In genomic region chr15:77066961-77067690, GRCh38 we compare ENCODE assay signal across 12 cellular contexts. TPM values are rescaled to one million over a fixed set of nuclear protein-coding genes. Genes with fewer than 3 reads are reported as not detected.
A peak's percentile ranks its signal among the peaks of the same experiment; 100 is the strongest.
DNase-seq lines count a peak whose midpoint lies in the region; ATAC-seq, FAIRE-seq and TF ChIP-seq lines count a peak whose summit lies in the region.
"Had no signal": no experiment of that assay in that cellular context is flagged by ENCODE, and none has a peak within 500 bp of the region (broad histone marks: within the 10 kb centered on the region; RNA-seq: fewer than 3 reads in every experiment).

No MANE protein-coding gene starts in this region.

- TF ChIP-seq POLR2A in HepG2 (IDR thresholded peaks at IDR 0.05; ENCODE audit: insufficient read depth in 1 of 2, low read depth in 2 of 2, low read length in 2 of 2) = no peak

- H2AFZ ChIP-seq in HepG2 (ENCODE audit: low read length) = no peak overlapping the region

- DNase-seq in left ventricle myocardium inferior (no peak), right cardiac atrium (no peak), HepG2 (ENCODE audit: low spot score) (peak; percentile 58), NCI-H1092 (lab: John Stamatoyannopoulos, UW) (no peak), T-helper 2 cell (no peak)
- DNase-seq: CD4-positive, alpha-beta memory T cell; NCI-H1694 treated with DMSO at 0.1 percent for 48 hours; T1000 had no signal

- POLR2A ChIA-PET in HepG2 (lab: Yijun Ruan, JAX) = interaction anchor here (0.8 to 1.0 kb wide), 2 partner anchors 36 to 136 kb away, joined by 3 read pairs; partner anchors contain the start of gene RCN2

- in situ Hi-C loops in HepG2 (cut with HindIII; ENCODE audit: extremely low pct_ligation_motif_present, low pct_unique_long_range_greater_than_20kb) = no loop called here

- intact Hi-C loops in left ventricle myocardium inferior (cut with micrococcal nuclease) (no loop called here), right cardiac atrium (cut with DNase I) (no loop called here), HepG2 (cut with micrococcal nuclease; ENCODE audit: unreplicated experiment) (no loop called here)

- H3K9ac ChIP-seq in HepG2 (ENCODE audit: insufficient read depth, low read depth, low read length) = no peak overlapping the region

- 69% methylated on average over 4 of the region's 4 CpGs for WGBS in right cardiac atrium
- WGBS in HepG2 (ENCODE audit: low lambda C conversion rate) = 87% methylated on average over 4 of the region's 4 CpGs

- no peaks in the 10 kb centered on the region for H3K27me3 ChIP-seq in left ventricle myocardium inferior (ENCODE audit: low read depth)
- no peaks in the 10 kb centered on the region for H3K27me3 ChIP-seq in right cardiac atrium (ENCODE audit: control insufficient read depth, insufficient read depth)
- no peaks in the 10 kb centered on the region for H3K27me3 ChIP-seq in HepG2 (ENCODE audit: control insufficient read depth in 1 of 2, insufficient read depth in 2 of 2, low read length in 2 of 2)
- H3K27me3 ChIP-seq: foreskin keratinocyte had no signal

- no peaks in the 10 kb centered on the region for H3K36me3 ChIP-seq in left ventricle myocardium inferior
- no peaks in the 10 kb centered on the region; a peak in 1 of 5 replicates for H3K36me3 ChIP-seq in HepG2 (replicated peaks in 1 of 2; ENCODE audit: control insufficient read depth in 1 of 2, insufficient read depth in 2 of 2, low read length in 2 of 2)

- TF ChIP-seq EP300 in HepG2 (IDR thresholded peaks at IDR 0.05; ENCODE audit: low read depth in 2 of 2, low read length in 2 of 2) = peak in 1 of 2 experiments; percentile 44; a peak in 2 of 4 replicates
- no peak for TF ChIP-seq EP300 in HepG2 (CRISPR knock-in tag; IDR thresholded peaks at IDR 0.05; ENCODE audit: borderline replicate concordance)

- ATAC-seq in right cardiac atrium (no peak), SK-N-SH treated with all-trans-retinoic acid at 6 μM for 48 hours (no peak), HepG2 (no peak), GM18907 (IDR thresholded peaks at IDR 0.05; ENCODE audit: unreplicated experiment) (no peak), HG03565 (IDR thresholded peaks at IDR 0.05; ENCODE audit: unreplicated experiment) (no peak)
- ATAC-seq: foreskin keratinocyte had no signal

- H3K9me3 ChIP-seq in left ventricle myocardium inferior (replicated peaks) (no peaks in the 10 kb centered on the region), right cardiac atrium (ENCODE audit: control insufficient read depth, low read length) (no peaks in the 10 kb centered on the region), HepG2 (ENCODE audit: low read length) (no peaks in the 10 kb centered on the region)

- no TSS peak for BruUV-seq in HepG2 (replicated peaks; lab: Mats Ljungman, UMichigan)

- H3K4me3 ChIP-seq in left ventricle myocardium inferior = no peak overlapping the region
- H3K4me3 ChIP-seq in right cardiac atrium (ENCODE audit: low read length) = no peak overlapping the region
- no peak overlapping the region for H3K4me3 ChIP-seq in HepG2 (replicated peaks in 1 of 3; ENCODE audit: insufficient read depth in 1 of 3, low read depth in 2 of 3, low read length in 3 of 3)

- no peak for FAIRE-seq in HepG2 (lab: Jason Lieb, UNC)

- H3K27ac ChIP-seq in left ventricle myocardium inferior (replicated peaks) = peak overlapping the region; percentile 4
- no peak overlapping the region for H3K27ac ChIP-seq in right cardiac atrium (ENCODE audit: low read length)
- peak overlapping the region; percentile 28 for H3K27ac ChIP-seq in HepG2 (ENCODE audit: extremely low read length, insufficient read depth, low read length)
- H3K27ac ChIP-seq: foreskin keratinocyte had no signal

- peaks cover 49% of the 10 kb centered on the region for H3K79me2 ChIP-seq in HepG2 (ENCODE audit: insufficient read depth, low read length)

- H3K4me2 ChIP-seq in HepG2 (ENCODE audit: low read depth, low read length) = peak overlapping the region; percentile 28; the same call in 1 of the 2 replicates

- H3K4me1 ChIP-seq in left ventricle myocardium inferior = peaks cover 54% of the 10 kb centered on the region
- H3K4me1 ChIP-seq in right cardiac atrium (ENCODE audit: control insufficient read depth, insufficient read depth, low read length) = peaks cover 4% of the 10 kb centered on the region
- peaks cover 63% of the 10 kb centered on the region for H3K4me1 ChIP-seq in HepG2 (ENCODE audit: insufficient read depth, low read length)

- peaks cover 11% of the 10 kb centered on the region for H4K20me1 ChIP-seq in HepG2 (ENCODE audit: insufficient read depth, low read length)

- TF ChIP-seq RAD21 in HepG2 (CRISPR knock-in tag; IDR thresholded peaks at IDR 0.05) = no peak

- TF ChIP-seq CTCF in left ventricle myocardium inferior (IDR thresholded peaks at IDR 0.05; ENCODE audit: borderline replicate concordance) (no peak), HepG2 (CRISPR knock-in tag; IDR thresholded peaks at IDR 0.05) (no peak)

- CTCF ChIA-PET in HepG2 (lab: Yijun Ruan, JAX; ENCODE audit: low intra/inter-chr PET ratio, low total read pairs) = no interaction called here

TF ChIP-seq in SK-N-SH treated with all-trans-retinoic acid at 6 μM for 48 hours, 23 proteins besides CTCF, POLR2A, EP300 and RAD21 (continues in another document):
- TF ChIP-seq TCF4 (CRISPR knock-in tag; IDR thresholded peaks at IDR 0.05; ENCODE audit: borderline replicate concordance) (no peak), ISL1 (CRISPR knock-in tag; IDR thresholded peaks at IDR 0.05) (0 out of 2 replicates have a peak, but pooled peaks have one; percentile 20), ARNTL (CRISPR knock-in tag; IDR thresholded peaks at IDR 0.05; ENCODE audit: borderline replicate concordance, low read depth) (no peak), CSRNP3 (CRISPR knock-in tag; IDR thresholded peaks at IDR 0.05) (no peak)

TF ChIP-seq in HepG2, 621 proteins besides CTCF, POLR2A, EP300 and RAD21 (continues in another document):
- TF ChIP-seq FOXA1 (IDR thresholded peaks at IDR 0.05) (no peak), FOXA1 (CRISPR knock-in tag; IDR thresholded peaks at IDR 0.05) (peak; percentile 25; the same call in 1 of the 2 replicates), KLF11 (CRISPR knock-in tag; IDR thresholded peaks at IDR 0.05) (no peak), ARID3A (IDR thresholded peaks at IDR 0.05; ENCODE audit: low read depth, low read length) (0 out of 2 replicates have a peak, but pooled peaks have one; percentile 45), GATAD2A (CRISPR knock-in tag; IDR thresholded peaks at IDR 0.05) (peak; percentile 35), SRSF1 (optimal IDR thresholded peaks at IDR 0.05; ENCODE audit: low read depth, low read length) (no peak), FOXA3 (CRISPR knock-in tag; IDR thresholded peaks at IDR 0.05) (peak; percentile 29; the same call in 1 of the 2 replicates), ZNF446 (CRISPR knock-in tag; IDR thresholded peaks at IDR 0.05) (no peak), FOXP1 (IDR thresholded peaks at IDR 0.05) (no peak), FOXP1 (CRISPR knock-in tag; IDR thresholded peaks at IDR 0.05) (0 out of 2 replicates have a peak, but pooled peaks have one; percentile 19), HHEX (CRISPR knock-in tag; IDR thresholded peaks at IDR 0.05) (0 out of 2 replicates have a peak, but pooled peaks have one; percentile 12), PHF21A (CRISPR knock-in tag; IDR thresholded peaks at IDR 0.05) (no peak), HNF4G (IDR thresholded peaks at IDR 0.05; ENCODE audit: borderline replicate concordance, low read depth, low read length) (0 out of 2 replicates have a peak, but pooled peaks have one; percentile 39), HNF4G (CRISPR knock-in tag; IDR thresholded peaks at IDR 0.05; ENCODE audit: borderline replicate concordance, low read depth) (no peak), NR2F6 (IDR thresholded peaks at IDR 0.05) (peak; percentile 68), NR2F6 (CRISPR knock-in tag; IDR thresholded peaks at IDR 0.05) (peak; percentile 52; the same call in 1 of the 2 replicates)

RNA-seq across cellular contexts. Expression of gene TSPAN3, which starts 3.8 kb away (rescaled TPM):
- total RNA-seq in left ventricle myocardium inferior (98.6 TPM), right cardiac atrium (100 to 1,000 TPM; 124 to 135 (median 127) TPM), HepG2 (2016; rRNA removed; fragmentation: Illumina TruSeq; extraction: Trizol) (102 and 170 TPM in 2 replicates)
- polyA plus RNA-seq in right cardiac atrium (129 TPM), HepG2 (2011; rRNA removed) (155 and 167 TPM in 2 replicates)
- total RNA-seq in HepG2 (2016; cell fraction: cytosol; rRNA removed; fragmentation: Illumina TruSeq; extraction: Trizol; ENCODE audit: low read depth) = 51.2 and 62.4 TPM in 2 replicates
- total RNA-seq in HepG2 (2016; cell fraction: insoluble cytoplasmic fraction; rRNA removed; fragmentation: Illumina TruSeq; extraction: Trizol) = 108 and 171 TPM in 2 replicates
- total RNA-seq in HepG2 (2016; cell fraction: membrane; rRNA removed; fragmentation: Illumina TruSeq; extraction: Trizol) = 109 and 138 TPM in 2 replicates
- 128 and 152 TPM in 2 replicates for total RNA-seq in HepG2 (2016; cell fraction: nucleus; rRNA removed; fragmentation: Illumina TruSeq; extraction: Trizol)
- 231 and 297 TPM in 2 replicates for polyA plus RNA-seq in HepG2 (2011; cell fraction: cytosol; rRNA removed)
- 56.3 and 77.8 TPM in 2 replicates for polyA plus RNA-seq in HepG2 (2011; cell fraction: nucleus; rRNA removed)
- 134 and 159 TPM in 2 replicates for polyA plus RNA-seq in HepG2 (2012)
- polyA plus RNA-seq in HepG2 (2016; cell fraction: cytosol; fragmentation: Illumina TruSeq; extraction: Trizol; ENCODE audit: low read depth) = 52.0 and 77.5 TPM in 2 replicates
- 105 and 130 TPM in 2 replicates for polyA plus RNA-seq in HepG2 (2016; cell fraction: insoluble cytoplasmic fraction; fragmentation: Illumina TruSeq; extraction: Trizol; ENCODE audit: low read depth)
- polyA plus RNA-seq in HepG2 (2016; cell fraction: membrane; fragmentation: Illumina TruSeq; extraction: Trizol; ENCODE audit: low read depth) = 93.2 and 115 TPM in 2 replicates
- 217 and 229 TPM in 2 replicates for polyA plus RNA-seq in HepG2 (2016; cell fraction: nucleus; fragmentation: Illumina TruSeq; extraction: Trizol; ENCODE audit: insufficient read depth, low read depth)
- 238 and 277 TPM in 2 replicates for polyA minus RNA-seq in HepG2 (2011; rRNA and poly(A)+ RNA removed; ENCODE audit: low replicate concordance)
- polyA minus RNA-seq in HepG2 (2011; cell fraction: cytosol; rRNA and poly(A)+ RNA removed) = 83.9 and 119 TPM in 2 replicates
- polyA minus RNA-seq in HepG2 (2011; cell fraction: nucleus; rRNA and poly(A)+ RNA removed) = 38.1 and 56.6 TPM in 2 replicates
